In the genomic region with DNA sequence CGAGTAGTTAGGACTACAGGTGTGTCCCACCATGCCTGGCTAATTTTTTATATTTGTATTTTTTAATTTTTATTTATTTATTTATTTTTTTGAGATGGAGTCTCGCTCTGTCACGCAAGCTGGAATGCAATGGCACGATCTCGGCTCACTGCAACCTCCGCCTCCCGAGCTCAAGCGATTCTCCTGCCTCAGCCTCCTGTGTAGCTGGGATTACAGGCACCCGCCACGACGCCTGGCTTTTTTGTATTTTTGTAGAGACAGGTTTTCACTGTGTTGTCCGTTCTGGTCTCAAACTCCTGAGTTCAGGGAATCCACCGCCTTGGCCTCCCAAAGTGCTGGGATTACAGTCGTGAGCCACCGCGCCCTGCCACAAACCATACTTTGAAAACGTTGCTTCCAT, we compare ENCODE assay signal across 6 cellular contexts. TPM values are rescaled to one million over a fixed set of nuclear protein-coding genes. Genes with fewer than 3 reads are reported as not detected.
DNase-seq lines count a peak whose midpoint lies in the region; ATAC-seq, FAIRE-seq and TF ChIP-seq lines count a peak whose summit lies in the region.
"Not testable (repeated sequence)": the region's sequence is repeated elsewhere in the genome, so short reads cannot be mapped to it uniquely, and the experiment has no call there.

No MANE protein-coding gene starts in this region.

- not testable (repeated sequence) for H3K36me3 Mint-ChIP-seq in T-helper 17 cell (ENCODE audit: low read depth)
- peaks cover 61% of the 10 kb centered on the region for H3K36me3 Mint-ChIP-seq in nephron progenitor cell (ENCODE audit: low read depth)
- H3K36me3 Mint-ChIP-seq in stimulated activated effector memory CD8-positive, alpha-beta T cell treated with anti-CD3 and anti-CD28 coated beads, Interleukin-12 subunit alpha, Interleukin-12 subunit beta, amount 100 ng/mL, for 72 hours, result peaks cover 95% of the 10 kb centered on the region

- ATAC-seq in T-helper 17 cell; stimulated activated effector memory CD8-positive, alpha-beta T cell treated with anti-CD3 and anti-CD28 coated beads, Interleukin-12 subunit alpha, Interleukin-12 subunit beta, amount 100 ng/mL, for 72 hours: not testable (repeated sequence)

- H3K27me3 Mint-ChIP-seq in T-helper 17 cell; nephron progenitor cell (ENCODE audit: low read depth, poor library complexity): not testable (repeated sequence)

- TF ChIP-seq CTCF in kidney (IDR thresholded peaks at IDR 0.05; ENCODE audit: borderline replicate concordance, extremely low read depth, insufficient read depth); nephron progenitor cell (IDR thresholded peaks at IDR 0.05); sigmoid colon (IDR thresholded peaks at IDR 0.05): not testable (repeated sequence)

- H3K27me3 ChIP-seq in sigmoid colon, result not testable (repeated sequence)

- not testable (repeated sequence) for H3K4me3 Mint-ChIP-seq in T-helper 17 cell; nephron progenitor cell; stimulated activated effector memory CD8-positive, alpha-beta T cell treated with anti-CD3 and anti-CD28 coated beads, Interleukin-12 subunit alpha, Interleukin-12 subunit beta, amount 100 ng/mL, for 72 hours

- H3K27ac ChIP-seq in kidney (ENCODE audit: low read depth in 2 of 2, low read length in 2 of 2); sigmoid colon: not testable (repeated sequence)

- H3K4me1 ChIP-seq in kidney (ENCODE audit: control insufficient read depth in 1 of 2, insufficient read depth in 1 of 2, low read depth in 1 of 2, low read length in 2 of 2), result not testable (repeated sequence)
- H3K4me1 ChIP-seq in sigmoid colon, result peaks cover 0 to 15% (median 14%) of the 10 kb centered on the region in 4 donors

- not testable (repeated sequence) for H3K4me1 Mint-ChIP-seq in T-helper 17 cell; nephron progenitor cell; stimulated activated effector memory CD8-positive, alpha-beta T cell treated with anti-CD3 and anti-CD28 coated beads, Interleukin-12 subunit alpha, Interleukin-12 subunit beta, amount 100 ng/mL, for 72 hours

- TF ChIP-seq POLR2A in sigmoid colon (IDR thresholded peaks at IDR 0.05), result not testable (repeated sequence)

- intact Hi-C loops in kidney (cut with DNase I); sigmoid colon (cut with DNase I): not testable (repeated sequence)

- H3K36me3 ChIP-seq in kidney (ENCODE audit: control insufficient read depth in 1 of 2, insufficient read depth in 2 of 2, low read length in 2 of 2), result peaks cover 12 to 14% of the 10 kb centered on the region in 2 donors
- peaks cover 4 to 57% (median 7%) of the 10 kb centered on the region in 4 donors for H3K36me3 ChIP-seq in sigmoid colon

- H3K9me3 Mint-ChIP-seq in nephron progenitor cell; stimulated activated effector memory CD8-positive, alpha-beta T cell treated with anti-CD3 and anti-CD28 coated beads, Interleukin-12 subunit alpha, Interleukin-12 subunit beta, amount 100 ng/mL, for 72 hours: not testable (repeated sequence)

- not testable (repeated sequence) for TF ChIP-seq EP300 in sigmoid colon (IDR thresholded peaks at IDR 0.05)

- not testable (repeated sequence) for FAIRE-seq in kidney (lab: Jason Lieb, UNC)

- not testable (repeated sequence) for H3K9ac ChIP-seq in kidney (ENCODE audit: low read length in 2 of 2)

- not testable (repeated sequence) for H3K9me3 ChIP-seq in T-helper 17 cell (ENCODE audit: control insufficient read depth, low read length, poor library complexity, severe bottlenecking); kidney (ENCODE audit: control insufficient read depth in 1 of 2, low read length in 2 of 2); sigmoid colon

- H3K27ac Mint-ChIP-seq in T-helper 17 cell (peak overlapping the region; percentile 45), nephron progenitor cell (peak overlapping the region; percentile 83)
- peak overlapping the region; percentile 18 for H3K27ac Mint-ChIP-seq in stimulated activated effector memory CD8-positive, alpha-beta T cell treated with anti-CD3 and anti-CD28 coated beads, Interleukin-12 subunit alpha, Interleukin-12 subunit beta, amount 100 ng/mL, for 72 hours

- WGBS in sigmoid colon, 2 donors, result 94% methylated on average over 17 of the region's 17 CpGs

- DNase-seq in T-helper 17 cell; nephron progenitor cell; stimulated activated effector memory CD8-positive, alpha-beta T cell treated with anti-CD3 and anti-CD28 coated beads, Interleukin-12 subunit alpha, Interleukin-12 subunit beta, amount 100 ng/mL, for 72 hours (ENCODE audit: low spot score in 2 of 2): not testable (repeated sequence)
- DNase-seq in activated effector memory CD4-positive, alpha-beta T cell treated with anti-CD3 and anti-CD28 coated beads, Interleukin-2, amount 50 U/mL, for 16 hours, result peak; percentile 55
- peak; percentile 27 for DNase-seq in kidney
- DNase-seq in sigmoid colon, result peak; percentile 48

- H3K4me3 ChIP-seq in kidney (ENCODE audit: low read length in 2 of 2); sigmoid colon: not testable (repeated sequence)

RNA-seq across cellular contexts. Expression of gene NSD1, which starts 16.5 kb away (rescaled TPM):
- 100 to 1,000 TPM; 103 TPM for total RNA-seq in T-helper 17 cell
- total RNA-seq in kidney, result 99.1 TPM
- 6.0 TPM for polyA plus RNA-seq in kidney (ENCODE audit: insufficient read depth, low read depth, low replicate concordance)
- total RNA-seq in sigmoid colon, result 10 to 100 TPM; 34.6 to 41.5 (median 36.5) TPM
- 10 to 100 TPM in 1 of 3 donors, 1 to 10 TPM in 2; 3.0 to 21.1 (median 5.8) TPM for polyA plus RNA-seq in sigmoid colon

Comparison
In these comparisons a context has a peak if more than half of its experiments do, and no peak if none do; other contexts are left out.
1. H3K27ac Mint-ChIP-seq: peak in every context shown above with its lines; median percentile 83 in nephron progenitor cell; 45 in T-helper 17 cell; 18 in stimulated activated effector memory CD8-positive, alpha-beta T cell treated with anti-CD3 and anti-CD28 coated beads, Interleukin-12 subunit alpha, Interleukin-12 subunit beta, amount 100 ng/mL, for 72 hours.